11 cellular contexts compared by ENCODE assay signal in the genomic region with DNA sequence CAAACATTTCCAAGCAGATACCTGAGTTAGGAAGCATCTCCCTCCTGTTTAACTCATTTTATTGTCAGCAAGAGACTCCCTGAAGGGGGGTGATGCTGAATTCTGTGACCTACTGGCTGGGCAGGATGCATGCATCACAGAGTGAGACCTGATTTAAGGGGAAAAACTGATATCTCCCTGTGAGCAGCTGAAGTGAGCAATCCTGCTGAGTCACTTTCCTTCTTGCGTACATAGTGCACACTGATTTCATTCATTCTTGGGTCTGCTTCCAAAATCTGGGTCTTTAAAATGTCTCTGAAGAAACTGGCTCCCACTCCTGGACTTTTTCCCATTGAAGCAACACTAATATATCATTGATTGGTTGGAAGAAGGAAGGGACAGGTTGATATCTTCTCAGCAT. TPM values are rescaled to one million over a fixed set of nuclear protein-coding genes. Genes with fewer than 3 reads are reported as not detected.
DNase-seq lines count a peak whose midpoint lies in the region; ATAC-seq and TF ChIP-seq lines count a peak whose summit lies in the region.
"Had no signal": no experiment of that assay in that cellular context is flagged by ENCODE, and none has a peak within 500 bp of the region (broad histone marks: within the 10 kb centered on the region; RNA-seq: fewer than 3 reads in every experiment).

No MANE protein-coding gene starts in this region.

- H3K4me1 ChIP-seq in body of pancreas (peaks cover 8% of the 10 kb centered on the region), mesodermal cell (ENCODE audit: control insufficient read depth, insufficient read depth, low read length, poor library complexity, severe bottlenecking) (peaks cover 4% of the 10 kb centered on the region), tibial nerve (peaks cover 0 to 3% (median 0%) of the 10 kb centered on the region in 4 donors)
- H3K4me1 ChIP-seq: testis had no signal

- H3K27me3 ChIP-seq in body of pancreas (no peaks in the 10 kb centered on the region), tibial nerve (no peaks in the 10 kb centered on the region)
- H3K27me3 ChIP-seq: SJSA1, testis had no signal

- H3K27ac ChIP-seq in body of pancreas (no peak overlapping the region), mesodermal cell (ENCODE audit: low read depth, low read length, severe bottlenecking) (peak overlapping the region; percentile 45), tibial nerve (no peak overlapping the region)
- H3K27ac ChIP-seq: SJSA1, testis had no signal

- TF ChIP-seq CTCF in AG09319 (IDR thresholded peaks at IDR 0.05; ENCODE audit: low read depth, low read length) = no peak
- TF ChIP-seq CTCF in body of pancreas (IDR thresholded peaks at IDR 0.05) = no peak
- no peak for TF ChIP-seq CTCF in tibial nerve (IDR thresholded peaks at IDR 0.05)

- H3K4me3 ChIP-seq in body of pancreas (no peak overlapping the region), mesodermal cell (ENCODE audit: extremely low read depth, insufficient read depth, low read length, poor library complexity, severe bottlenecking) (no peak overlapping the region), tibial nerve (no peak overlapping the region)
- H3K4me3 ChIP-seq: SJSA1, testis had no signal

- intact Hi-C loops in body of pancreas (cut with DNase I) = no loop called here

- TF ChIP-seq EP300 in tibial nerve (IDR thresholded peaks at IDR 0.05) = no peak

- WGBS in body of pancreas, 2 donors = 71 to 80% methylated on average over 1 of the region's 1 CpG
- WGBS in mesodermal cell (ENCODE audit: insufficient coverage in 2 of 2), 2 experiments = 70 to 89% methylated on average over 1 of the region's 1 CpG
- WGBS in tibial nerve, 2 donors = 27 to 37% methylated on average over 1 of the region's 1 CpG

- peak; percentile 50 for ATAC-seq in body of pancreas
- ATAC-seq in HG02885 (IDR thresholded peaks at IDR 0.05; ENCODE audit: poor library complexity, unreplicated experiment) = no peak

- no peaks in the 10 kb centered on the region for H3K9me3 ChIP-seq in body of pancreas
- H3K9me3 ChIP-seq in mesodermal cell (ENCODE audit: control insufficient read depth, low read length) = no peaks in the 10 kb centered on the region
- H3K9me3 ChIP-seq in tibial nerve = no peaks in the 10 kb centered on the region
- H3K9me3 ChIP-seq: SJSA1, testis had no signal

- H3K36me3 ChIP-seq in body of pancreas (replicated peaks in 1 of 2; ENCODE audit: insufficient read depth in 1 of 2, low read depth in 2 of 2) (no peaks in the 10 kb centered on the region), mesodermal cell (ENCODE audit: control insufficient read depth, insufficient read depth, low read length) (no peaks in the 10 kb centered on the region), tibial nerve (no peaks in the 10 kb centered on the region)
- H3K36me3 ChIP-seq: SJSA1 had no signal

- TF ChIP-seq POLR2A in body of pancreas (IDR thresholded peaks at IDR 0.05) = no peak
- no peak for TF ChIP-seq POLR2A in tibial nerve (IDR thresholded peaks at IDR 0.05)

- DNase-seq in AG09319 (ENCODE audit: extremely low read depth, low read depth) = peak; percentile 75
- DNase-seq in HK-2 (ENCODE audit: unreplicated experiment) = peak; percentile 17
- DNase-seq in body of pancreas = peak in 1 of 4 donors; percentile 20
- no peak for DNase-seq in tibial nerve (ENCODE audit: low spot score in 2 of 2)
- no peak for DNase-seq in effector CD4-positive, alpha-beta T cell
- DNase-seq in NCI-H748 (lab: John Stamatoyannopoulos, UW; ENCODE audit: unreplicated experiment) = no peak
- DNase-seq: NCI-H1048, testis had no signal

RNA-seq across cellular contexts. Expression of a gene that starts 23.3 kb away (rescaled TPM):
- total RNA-seq in body of pancreas = not detected
- polyA plus RNA-seq in mesodermal cell (2013, experiment 1 of 2) = 0.41 TPM
- not detected for polyA plus RNA-seq in mesodermal cell (2013, experiment 2 of 2)
- total RNA-seq in tibial nerve = 1 to 10 TPM in 1 of 4 donors, not detected in 3; 1.4 TPM

Comparison
In these comparisons a context has a peak if more than half of its experiments do, and no peak if none do; other contexts are left out.
1. DNase-seq: peak in AG09319 (single experiment) and HK-2 (single experiment); none in tibial nerve (0 of 2), effector CD4-positive, alpha-beta T cell (single experiment) and NCI-H748 (single experiment).